Comparison of ENCODE assay signal across 9 cellular contexts in the genomic region with DNA sequence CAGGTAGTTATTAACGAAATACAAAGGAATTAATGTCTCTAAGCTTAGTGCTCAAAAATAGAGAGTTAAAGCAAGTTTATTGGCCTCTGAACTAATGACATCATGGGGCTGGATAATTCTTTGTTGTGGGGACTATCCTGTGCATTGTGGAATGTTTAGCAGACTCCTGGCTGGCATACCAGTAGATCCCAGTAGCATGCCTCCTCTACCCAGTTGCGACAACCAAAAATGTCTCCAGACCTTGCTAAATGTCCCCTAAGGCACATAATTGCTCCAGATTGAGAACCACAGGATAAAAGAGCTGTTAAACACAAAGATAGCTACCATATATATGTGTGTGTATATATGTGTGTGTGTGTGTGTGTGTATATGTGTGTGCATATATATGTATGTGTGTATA.
"Had no signal": no experiment of that assay in that cellular context is flagged by ENCODE, and none has a peak within 500 bp of the region (broad histone marks: within the 10 kb centered on the region; RNA-seq: fewer than 3 reads in every experiment).

No MANE protein-coding gene starts in this region.

- H3K9ac ChIP-seq: GM23248 had no signal

- ATAC-seq: HCT116, K562 had no signal

- FAIRE-seq: K562 had no signal

- H3K36me3 ChIP-seq: HAP-1 had no signal

- H2AFZ ChIP-seq: GM23248 had no signal

- DNase-seq: GM23248, GOT3, H7, IMR-90, KG1 had no signal

- H3K4me3 ChIP-seq: GM23248, HAP-1, K562 had no signal

- H3K27ac ChIP-seq: GM23248, HL-60 had no signal

- H3K9me3 ChIP-seq: HAP-1 had no signal
